Comparison of ENCODE assay signal across 8 cellular contexts in genomic region chr19:35495107-35496064, GRCh38. TPM values are rescaled to one million over a fixed set of nuclear protein-coding genes. Genes with fewer than 3 reads are reported as not detected.
DNase-seq lines count a peak whose midpoint lies in the region; ATAC-seq and TF ChIP-seq lines count a peak whose summit lies in the region.

No MANE protein-coding gene starts in this region.

- no peaks in the 10 kb centered on the region for H3K9me3 ChIP-seq in effector memory CD4-positive, alpha-beta T cell (ENCODE audit: control insufficient read depth, low read length)

- peaks cover 5% of the 10 kb centered on the region for H3K4me1 Mint-ChIP-seq in mesothelial cell of epicardium

- DNase-seq in AML-193 (lab: John Stamatoyannopoulos, UW) (peak; percentile 59 to 63), GM19240 (ENCODE audit: insufficient read length, low spot score) (peak; percentile 88), NCI-H345 (lab: John Stamatoyannopoulos, UW) (peak; percentile 77), mesothelial cell of epicardium (ENCODE audit: low spot score in 2 of 2, unreplicated experiment in 2 of 2) (peak; percentile 50 to 76)
- peak; percentile 15 to 55 for DNase-seq in activated CD8-positive, alpha-beta memory T cell treated with anti-CD3 and anti-CD28 coated beads for 1 hour (ENCODE audit: extremely low read depth in 1 of 2, low read depth in 1 of 2)
- DNase-seq in effector memory CD4-positive, alpha-beta T cell: peak; percentile 27 to 49 (median 31)
- peak; percentile 62 to 72 for DNase-seq in stimulated activated CD8-positive, alpha-beta memory T cell treated with anti-CD3 and anti-CD28 coated beads, Interleukin-2, amount 100 ng/mL, for 48 hours (ENCODE audit: low read depth in 2 of 2)

- H3K36me3 Mint-ChIP-seq in mesothelial cell of epicardium: peaks cover 8% of the 10 kb centered on the region

- H3K27ac ChIP-seq in effector memory CD4-positive, alpha-beta T cell (ENCODE audit: insufficient read depth, low read length, poor library complexity, severe bottlenecking): no peak overlapping the region

- H3K9me3 Mint-ChIP-seq in mesothelial cell of epicardium: no peaks in the 10 kb centered on the region

- no peak overlapping the region for H3K4me3 ChIP-seq in effector memory CD4-positive, alpha-beta T cell (ENCODE audit: insufficient read depth, low read depth, low read length, poor library complexity, severe bottlenecking)

- peak; percentile 92 for TF ChIP-seq CTCF in mesothelial cell of epicardium (IDR thresholded peaks at IDR 0.05; ENCODE audit: unreplicated experiment)

- no peak overlapping the region for H3K27ac Mint-ChIP-seq in mesothelial cell of epicardium

- peak overlapping the region; percentile 37 for H3K4me3 Mint-ChIP-seq in mesothelial cell of epicardium

- ATAC-seq in GM18520 (IDR thresholded peaks at IDR 0.05; ENCODE audit: unreplicated experiment): no peak

- H3K27me3 Mint-ChIP-seq in mesothelial cell of epicardium (ENCODE audit: low read depth): peaks cover 13% of the 10 kb centered on the region

- H3K36me3 ChIP-seq in effector memory CD4-positive, alpha-beta T cell (ENCODE audit: control insufficient read depth, insufficient read depth, low read length): no peaks in the 10 kb centered on the region

- no peaks in the 10 kb centered on the region for H3K27me3 ChIP-seq in effector memory CD4-positive, alpha-beta T cell (replicated peaks; ENCODE audit: control insufficient read depth, insufficient read depth, low read length, poor library complexity, severe bottlenecking)

- peaks cover 4% of the 10 kb centered on the region for H3K4me1 ChIP-seq in effector memory CD4-positive, alpha-beta T cell (ENCODE audit: control insufficient read depth, insufficient read depth, low read length, poor library complexity, severe bottlenecking)

RNA-seq across cellular contexts. Expression of gene KRTDAP, which starts 5.1 kb away (rescaled TPM):
- total RNA-seq in mesothelial cell of epicardium: 1.9 to 3.3 TPM (median 2.5 TPM) in 3 replicates

RNA-seq across cellular contexts. Expression of gene DMKN, which starts 18.1 kb away (rescaled TPM):
- total RNA-seq in mesothelial cell of epicardium: 161 to 172 TPM (median 171 TPM) in 3 replicates

RNA-seq across cellular contexts. Expression of gene SBSN, which starts 32.7 kb away (rescaled TPM):
- total RNA-seq in mesothelial cell of epicardium: 0.32 to 0.49 TPM (median 0.47 TPM) in 3 replicates

RNA-seq across cellular contexts. Expression of gene GAPDHS, which starts 37.9 kb away (rescaled TPM):
- not detected in 3 replicates for total RNA-seq in mesothelial cell of epicardium

RNA-seq across cellular contexts. Expression of gene FFAR2, which starts 47.3 kb away (rescaled TPM):
- not detected in 3 replicates for total RNA-seq in mesothelial cell of epicardium

Comparison
In these comparisons a context has a peak if more than half of its experiments do, and no peak if none do; other contexts are left out.
1. DNase-seq: peak in every context shown above with its lines; median percentile 88 in GM19240; 77 in NCI-H345; 67 in stimulated activated CD8-positive, alpha-beta memory T cell treated with anti-CD3 and anti-CD28 coated beads, Interleukin-2, amount 100 ng/mL, for 48 hours; 63 in mesothelial cell of epicardium; 61 in AML-193; 35 in activated CD8-positive, alpha-beta memory T cell treated with anti-CD3 and anti-CD28 coated beads for 1 hour; 31 in effector memory CD4-positive, alpha-beta T cell.